17 cellular contexts compared by ENCODE assay signal in genomic region chrX:72255864-72256263, GRCh38. TPM values are rescaled to one million over a fixed set of nuclear protein-coding genes. Genes with fewer than 3 reads are reported as not detected.
DNase-seq lines count a peak whose midpoint lies in the region; ATAC-seq and TF ChIP-seq lines count a peak whose summit lies in the region.
"Had no signal": no experiment of that assay in that cellular context is flagged by ENCODE, and none has a peak within 500 bp of the region (broad histone marks: within the 10 kb centered on the region; RNA-seq: fewer than 3 reads in every experiment).

No MANE protein-coding gene starts in this region.

- H2BK20ac ChIP-seq in IMR-90 (ENCODE audit: low read depth, low read length): no peak overlapping the region

- H3K4me1 ChIP-seq in IMR-90 (ENCODE audit: control insufficient read depth, insufficient read depth, low read length): peaks cover 8% of the 10 kb centered on the region
- peaks cover 10% of the 10 kb centered on the region; the same call in 1 of the 2 replicates for H3K4me1 ChIP-seq in iPS-20b (ENCODE audit: insufficient read depth, low read length)
- peaks cover 0 to 2% of the 10 kb centered on the region in 2 donors for H3K4me1 ChIP-seq in neuronal stem cell (ENCODE audit: control insufficient read depth in 2 of 2, insufficient read depth in 1 of 2, low read depth in 1 of 2, low read length in 2 of 2)
- H3K4me1 ChIP-seq: BLaER1 had no signal

- H3K36me3 ChIP-seq in IMR-90 (ENCODE audit: control insufficient read depth, insufficient read depth, low read length): no peaks in the 10 kb centered on the region
- H3K36me3 ChIP-seq in iPS-20b (ENCODE audit: insufficient read depth, low read depth, low read length): no peaks in the 10 kb centered on the region
- H3K36me3 ChIP-seq in neuronal stem cell (replicated peaks in 1 of 2; ENCODE audit: control insufficient read depth in 2 of 2, insufficient read depth in 2 of 2, low read length in 2 of 2): no peaks in the 10 kb centered on the region
- H3K36me3 ChIP-seq: BLaER1 had no signal

- H2AK5ac ChIP-seq in IMR-90 (ENCODE audit: low read depth, low read length): no peak overlapping the region
- no peak overlapping the region for H2AK5ac ChIP-seq in neuronal stem cell (ENCODE audit: low read depth, low read length)

- H2BK12ac ChIP-seq in neuronal stem cell (ENCODE audit: low read length): no peak overlapping the region

- H3K4me3 Mint-ChIP-seq in Calu3 (ENCODE audit: low read depth, unreplicated experiment): peak overlapping the region; percentile 28
- H3K4me3 Mint-ChIP-seq: CD8-positive, alpha-beta T cell; IgD-negative memory B cell had no signal

- H2BK15ac ChIP-seq in IMR-90 (ENCODE audit: low read depth, low read length) (no peak overlapping the region), neuronal stem cell (ENCODE audit: low read length) (no peak overlapping the region)

- H3K27ac ChIP-seq in IMR-90 (ENCODE audit: insufficient read depth, low read length) (no peak overlapping the region), iPS-20b (ENCODE audit: low read length) (no peak overlapping the region), neuronal stem cell (replicated peaks; ENCODE audit: low read length) (no peak overlapping the region)
- H3K27ac ChIP-seq: BLaER1, GM23248 had no signal

- intact Hi-C loops in Calu3 (cut with micrococcal nuclease; ENCODE audit: unreplicated experiment) (no loop called here), IMR-90 (cut with micrococcal nuclease) (loop anchor here (10.0 kb wide), 1 partner anchor 219 kb away; no protein-coding TSS in a partner anchor)

- H2BK5ac ChIP-seq in IMR-90 (ENCODE audit: low read depth, low read length, poor library complexity, severe bottlenecking) (no peak overlapping the region), neuronal stem cell (ENCODE audit: low read length) (no peak overlapping the region)

- H4K91ac ChIP-seq in IMR-90 (ENCODE audit: insufficient read depth, low read depth, low read length): no peak overlapping the region
- no peak overlapping the region for H4K91ac ChIP-seq in neuronal stem cell (ENCODE audit: low read depth, low read length, poor library complexity)

- dilution Hi-C loops in IMR-90 (cut with HindIII; ENCODE audit: low sequenced_read_pairs, unreplicated experiment): no loop called here

- H3K4me3 ChIP-seq in IMR-90 (ENCODE audit: insufficient read depth, low read depth, low read length): no peak overlapping the region
- H3K4me3 ChIP-seq in iPS-20b (ENCODE audit: low read length): peak overlapping the region; percentile 56; the same call in 1 of the 2 replicates
- H3K4me3 ChIP-seq in neuronal stem cell (ENCODE audit: low read length in 2 of 2): no peak overlapping the region
- H3K4me3 ChIP-seq: BLaER1, GM23248 had no signal

- H3K79me1 ChIP-seq in IMR-90 (ENCODE audit: low read depth in 1 of 2, low read length in 2 of 2) (no peaks in the 10 kb centered on the region), neuronal stem cell (ENCODE audit: low read depth, low read length) (no peaks in the 10 kb centered on the region)

- H2BK120ac ChIP-seq in IMR-90 (ENCODE audit: low read depth, low read length): no peak overlapping the region
- H2BK120ac ChIP-seq in neuronal stem cell (ENCODE audit: low read depth, low read length): no peak overlapping the region

- in situ Hi-C loops in IMR-90 (cut with MboI; ENCODE audit: low sequenced_read_pairs): no loop called here

- H3K23ac ChIP-seq in IMR-90 (ENCODE audit: low read depth, low read length) (no peak overlapping the region), neuronal stem cell (ENCODE audit: low read depth, low read length, poor library complexity) (no peak overlapping the region)

- no peak for DNase-seq in Calu3
- no peak for DNase-seq in IMR-90
- DNase-seq in neuronal stem cell (ENCODE audit: low spot score): no peak
- DNase-seq in germinal center (ENCODE audit: low spot score): no peak
- DNase-seq in NCI-H1048 (lab: John Stamatoyannopoulos, UW): no peak
- DNase-seq: CD8-positive, alpha-beta T cell; GM23248; HFFc6; Kasumi-1; NCI-H1930; NCI-H446 treated with DMSO at 0.1 percent for 48 hours; NK-92 treated with Interleukin-12 subunit alpha and Interleukin-12 subunit beta, amount 100 ng/mL, for 24 hours; SIG-M5 had no signal

- H3K14ac ChIP-seq in IMR-90 (replicated peaks; ENCODE audit: low read depth, low read length) (no peak overlapping the region), neuronal stem cell (ENCODE audit: low read length) (no peak overlapping the region)

- peaks cover 9% of the 10 kb centered on the region for H3K9me1 ChIP-seq in IMR-90 (ENCODE audit: insufficient read depth, low read length)

- peak overlapping the region; percentile 13 for H2AFZ ChIP-seq in IMR-90 (replicated peaks; ENCODE audit: low read length, poor library complexity)
- H2AFZ ChIP-seq in neuronal stem cell (ENCODE audit: low read length): no peak overlapping the region
- H2AFZ ChIP-seq: GM23248 had no signal

- H3K9me3 Mint-ChIP-seq in Calu3 (ENCODE audit: low read depth, unreplicated experiment): no peaks in the 10 kb centered on the region
- H3K9me3 Mint-ChIP-seq: CD8-positive, alpha-beta T cell; HFFc6; IgD-negative memory B cell had no signal

- H3K9ac ChIP-seq in IMR-90 (ENCODE audit: low read depth, low read length): no peak overlapping the region
- peak overlapping the region; percentile 53; the same call in 1 of the 2 replicates for H3K9ac ChIP-seq in iPS-20b (ENCODE audit: low read depth, low read length)
- H3K9ac ChIP-seq in neuronal stem cell (ENCODE audit: low read depth, low read length, poor library complexity): no peak overlapping the region
- H3K9ac ChIP-seq: BLaER1, GM23248 had no signal

- no peak overlapping the region for H3K4me2 ChIP-seq in IMR-90 (ENCODE audit: low read depth, low read length)
- H3K4me2 ChIP-seq in neuronal stem cell (ENCODE audit: insufficient read depth, low read length, poor library complexity, severe bottlenecking): no peak overlapping the region
- H3K4me2 ChIP-seq: BLaER1 had no signal

- H2AK9ac ChIP-seq in IMR-90 (replicated peaks; ENCODE audit: low read depth, low read length, poor library complexity): no peak overlapping the region

- H3K18ac ChIP-seq in IMR-90 (ENCODE audit: low read depth, low read length) (no peak overlapping the region), neuronal stem cell (ENCODE audit: low read length) (no peak overlapping the region)

- BruUV-seq in Calu3 (replicated peaks; lab: Mats Ljungman, UMichigan) (no TSS peak), IMR-90 (replicated peaks; lab: Mats Ljungman, UMichigan) (no TSS peak)

- CTCF ChIA-PET in Calu3 (lab: Charles Lee): no interaction called here
- CTCF ChIA-PET in IMR-90 (lab: Yijun Ruan, JAX): no interaction called here

- H3K36me3 Mint-ChIP-seq in Calu3 (ENCODE audit: insufficient read depth, unreplicated experiment): no peaks in the 10 kb centered on the region
- H3K36me3 Mint-ChIP-seq: CD8-positive, alpha-beta T cell had no signal

- no peak for TF ChIP-seq POLR2A in IMR-90 (IDR thresholded peaks at IDR 0.05; ENCODE audit: low read depth, low read length)

- TF ChIP-seq CTCF in Calu3 (IDR thresholded peaks at IDR 0.05; ENCODE audit: unreplicated experiment): no peak
- no peak for TF ChIP-seq CTCF in IMR-90 (conservative IDR thresholded peaks at IDR 0.05; ENCODE audit: low read depth, low read length)

- no peak overlapping the region for H3K4ac ChIP-seq in IMR-90 (ENCODE audit: low read depth, low read length)
- no peak overlapping the region for H3K4ac ChIP-seq in neuronal stem cell (ENCODE audit: low read length)

- H4K20me1 ChIP-seq in IMR-90 (ENCODE audit: insufficient read depth, low read length): no peaks in the 10 kb centered on the region
- H4K20me1 ChIP-seq: BLaER1 had no signal

- no peaks in the 10 kb centered on the region for H3K9me3 ChIP-seq in IMR-90 (ENCODE audit: control insufficient read depth, insufficient read depth, low read length)
- no peaks in the 10 kb centered on the region for H3K9me3 ChIP-seq in iPS-20b (ENCODE audit: insufficient read depth, low read depth, low read length)
- no peaks in the 10 kb centered on the region for H3K9me3 ChIP-seq in neuronal stem cell (replicated peaks in 1 of 2; ENCODE audit: control insufficient read depth in 2 of 2, insufficient read depth in 1 of 2, low read depth in 1 of 2, low read length in 2 of 2)
- H3K9me3 ChIP-seq: BLaER1 had no signal

- no peak overlapping the region for H3K56ac ChIP-seq in IMR-90 (ENCODE audit: extremely low read depth, insufficient read depth, low read length)

- POLR2A ChIA-PET in IMR-90 (lab: Charles Lee; ENCODE audit: unreplicated experiment): no interaction called here

- H4K8ac ChIP-seq in IMR-90 (ENCODE audit: low read depth in 2 of 2, low read length in 2 of 2) (no peak overlapping the region), neuronal stem cell (ENCODE audit: low read depth, low read length) (peak overlapping the region; percentile 3)

- H3K4me1 Mint-ChIP-seq in Calu3 (ENCODE audit: low read depth, unreplicated experiment): peaks cover 21% of the 10 kb centered on the region

- no peak overlapping the region for H3K27ac Mint-ChIP-seq in Calu3 (ENCODE audit: unreplicated experiment)
- H3K27ac Mint-ChIP-seq: CD8-positive, alpha-beta T cell; HFFc6 had no signal

- no peak for TF ChIP-seq RAD21 in IMR-90 (IDR thresholded peaks at IDR 0.05; ENCODE audit: low read length)

- H3K27me3 ChIP-seq in IMR-90 (ENCODE audit: control insufficient read depth, insufficient read depth, low read length) (peaks cover 26% of the 10 kb centered on the region), iPS-20b (ENCODE audit: insufficient read depth, low read length) (no peaks in the 10 kb centered on the region), neuronal stem cell (ENCODE audit: control insufficient read depth in 3 of 3, insufficient read depth in 3 of 3, low read depth in 1 of 3, low read length in 3 of 3) (peaks cover 0 to 3% (median 0%) of the 10 kb centered on the region in 3 experiments)
- H3K27me3 ChIP-seq: BLaER1 had no signal

- H4K5ac ChIP-seq in IMR-90 (ENCODE audit: low read depth, low read length): no peak overlapping the region

- no peak for ATAC-seq in IMR-90 (ENCODE audit: low read depth)
- no peak for ATAC-seq in GM18517 (IDR thresholded peaks at IDR 0.05; ENCODE audit: unreplicated experiment)
- ATAC-seq: CD8-positive, alpha-beta T cell had no signal

- WGBS in IMR-90 (ENCODE audit: extremely low coverage in 2 of 2, insufficient read length in 1 of 2), 2 experiments: 70% methylated on average over 2 of the region's 7 CpGs; no CpG with 5 or more reads in 1 of the 2 experiments
- WGBS in neuronal stem cell (ENCODE audit: extremely low coverage in 2 of 2, insufficient read length in 2 of 2, insufficient replicate concordance in 1 of 2), 2 donors: no CpG with 5 or more reads among the region's 7 CpGs

- no peaks in the 10 kb centered on the region for H3K27me3 Mint-ChIP-seq in Calu3 (ENCODE audit: unreplicated experiment)

RNA-seq across cellular contexts. Expression of gene ERCC6L, which starts 17.0 kb away (rescaled TPM):
- 11.0 and 11.3 TPM in 2 replicates for total RNA-seq in Calu3 (2022)
- 5.4 and 8.1 TPM in 2 replicates for total RNA-seq in IMR-90 (2012; rRNA removed)
- polyA plus RNA-seq in IMR-90 (2012; rRNA removed): 1.8 and 2.3 TPM in 2 replicates
- polyA plus RNA-seq in IMR-90 (2012; cell fraction: cytosol; rRNA removed): 0.15 and 0.24 TPM in 2 replicates
- polyA plus RNA-seq in IMR-90 (2012; cell fraction: nucleus; rRNA removed; ENCODE audit: low replicate concordance): 0.05 and 0.41 TPM in 2 replicates
- polyA plus RNA-seq in neuronal stem cell (2013, experiment 1 of 2): 7.9 TPM
- polyA plus RNA-seq in neuronal stem cell (2013, experiment 2 of 2): 7.9 TPM

RNA-seq across cellular contexts. Expression of gene RPS4X, which starts 21.2 kb away (rescaled TPM):
- total RNA-seq in Calu3 (2022) (621 and 665 TPM in 2 replicates), IMR-90 (2012; rRNA removed) (956 and 1,140 TPM in 2 replicates)
- 1,207 and 1,288 TPM in 2 replicates for polyA plus RNA-seq in IMR-90 (2012; rRNA removed)
- 938 and 1,010 TPM in 2 replicates for polyA plus RNA-seq in IMR-90 (2012; cell fraction: cytosol; rRNA removed)
- polyA plus RNA-seq in IMR-90 (2012; cell fraction: nucleus; rRNA removed; ENCODE audit: low replicate concordance): 205 and 662 TPM in 2 replicates
- 1,442 TPM for polyA plus RNA-seq in neuronal stem cell (2013, experiment 1 of 2)
- polyA plus RNA-seq in neuronal stem cell (2013, experiment 2 of 2): 1,420 TPM

RNA-seq across cellular contexts. Expression of gene CITED1, which starts 49.9 kb away (rescaled TPM):
- total RNA-seq in Calu3 (2022) (0.78 TPM in 1 of 2 replicates, not detected in the other), IMR-90 (2012; rRNA removed) (under 0.01 and 0.18 TPM in 2 replicates)
- polyA plus RNA-seq in IMR-90 (2012; rRNA removed): 0.24 TPM in 1 of 2 replicates, not detected in the other
- not detected in 2 replicates for polyA plus RNA-seq in IMR-90 (2012; cell fraction: cytosol; rRNA removed)
- polyA plus RNA-seq in IMR-90 (2012; cell fraction: nucleus; rRNA removed; ENCODE audit: low replicate concordance): 0.08 and 0.24 TPM in 2 replicates
- polyA plus RNA-seq in neuronal stem cell (2013, experiment 1 of 2): 4.0 TPM
- 3.6 TPM for polyA plus RNA-seq in neuronal stem cell (2013, experiment 2 of 2)
- total RNA-seq: CD8-positive, alpha-beta T cell; GM23248 had no signal
- polyA plus RNA-seq: GM23248, IgD-negative memory B cell had no signal
